ENCODE assay signal across 8 cellular contexts in genomic region chr18:21444465-21445023, GRCh38.
DNase-seq lines count a peak whose midpoint lies in the region; ATAC-seq, FAIRE-seq and TF ChIP-seq lines count a peak whose summit lies in the region.

No MANE protein-coding gene starts in this region.

- H3K27me3 ChIP-seq in endothelial cell of umbilical vein (ENCODE audit: control insufficient read depth in 2 of 2, insufficient read depth in 2 of 2, low read length in 2 of 2), result peaks cover 0 to 7% of the 10 kb centered on the region in 2 experiments

- H3K4me2 ChIP-seq in endothelial cell of umbilical vein (ENCODE audit: insufficient read depth, low read length), result no peak overlapping the region

- peak; percentile 89 for FAIRE-seq in endothelial cell of umbilical vein (lab: Jason Lieb, UNC)

- no peak overlapping the region for H3K4me3 ChIP-seq in HFF-Myc (replicated peaks; ENCODE audit: low read depth, low read length)
- no peak overlapping the region for H3K4me3 ChIP-seq in endothelial cell of umbilical vein (replicated peaks in 1 of 3; ENCODE audit: insufficient read depth in 1 of 3, low read depth in 1 of 3, low read length in 3 of 3)

- H3K79me2 ChIP-seq in endothelial cell of umbilical vein (ENCODE audit: control insufficient read depth, insufficient read depth, low read length), result no peaks in the 10 kb centered on the region

- H3K36me3 ChIP-seq in endothelial cell of umbilical vein (ENCODE audit: control insufficient read depth in 2 of 2, extremely low read depth in 1 of 2, insufficient read depth in 2 of 2, low read length in 2 of 2), result no peaks in the 10 kb centered on the region

- CTCF ChIA-PET in endothelial cell of umbilical vein (lab: Charles Lee), result interaction anchor here (1.0 to 13.0 kb wide), 5 partner anchors 13 to 250 kb away, joined by 3 to 147 read pairs (median 3); no protein-coding TSS in a partner anchor

- H3K27ac ChIP-seq in endothelial cell of umbilical vein (ENCODE audit: insufficient read depth, low read depth, low read length), result no peak overlapping the region

- BruUV-seq in endothelial cell of umbilical vein (replicated peaks; lab: Mats Ljungman, UMichigan), result no TSS peak

- H3K9me3 Mint-ChIP-seq in nephron, result no peaks in the 10 kb centered on the region

- no peaks in the 10 kb centered on the region for H3K9me1 ChIP-seq in endothelial cell of umbilical vein (replicated peaks; ENCODE audit: control insufficient read depth, extremely low read depth, insufficient read depth, low read length)

- TF ChIP-seq CTCF in HFF-Myc (IDR thresholded peaks at IDR 0.05; ENCODE audit: low read depth, low read length, missing control alignments) (peak; percentile 79), endothelial cell of umbilical vein (IDR thresholded peaks at IDR 0.05; ENCODE audit: extremely low read depth in 1 of 2, insufficient read depth in 1 of 2, low read depth in 1 of 2, low read length in 2 of 2) (peak; percentile 58 to 67), nephron (IDR thresholded peaks at IDR 0.05; ENCODE audit: unreplicated experiment in 3 of 3) (peak; percentile 73 to 84 (median 79))

- no peak overlapping the region for H2AFZ ChIP-seq in endothelial cell of umbilical vein (ENCODE audit: low read depth, low read length)

- DNase-seq in DMS 273 treated with DMSO at 0.1 percent for 48 hours (lab: John Stamatoyannopoulos, UW) (peak; percentile 7), HFF-Myc (ENCODE audit: extremely low read depth, low read depth) (no peak), OCI-M1 (lab: John Stamatoyannopoulos, UW) (peak; percentile 81), endothelial cell of umbilical vein (ENCODE audit: low read depth, low spot score) (peak; percentile 48)
- DNase-seq in activated CD4-positive, CD25-positive, alpha-beta regulatory T cell (lab: John Stamatoyannopoulos, UW), result no peak

- no peaks in the 10 kb centered on the region for H3K27me3 Mint-ChIP-seq in nephron (ENCODE audit: low read depth)

- dilution Hi-C loops in endothelial cell of umbilical vein (cut with MboI; ENCODE audit: extremely low pct_ligation_motif_present, low sequenced_read_pairs), result no loop called here

- ATAC-seq in HG02623 (IDR thresholded peaks at IDR 0.05; ENCODE audit: unreplicated experiment) (no peak), GM18505 (IDR thresholded peaks at IDR 0.05; ENCODE audit: unreplicated experiment) (no peak)

- intact Hi-C loops in endothelial cell of umbilical vein (cut with micrococcal nuclease), result loop anchor here (1.0 kb wide), 1 partner anchor 249 kb away; no protein-coding TSS in a partner anchor

- TF ChIP-seq POLR2A in endothelial cell of umbilical vein (IDR thresholded peaks at IDR 0.05; ENCODE audit: low read depth, low read length) (no peak), GM18505 (IDR thresholded peaks at IDR 0.05; ENCODE audit: borderline replicate concordance, extremely low read depth, insufficient read depth, insufficient read length) (no peak)

- no peak overlapping the region for H3K27ac Mint-ChIP-seq in nephron

- H3K36me3 Mint-ChIP-seq in nephron (ENCODE audit: low read depth), result no peaks in the 10 kb centered on the region

- H3K9me3 ChIP-seq in endothelial cell of umbilical vein (replicated peaks; ENCODE audit: control insufficient read depth, insufficient read depth, low read length), result no peaks in the 10 kb centered on the region

- H3K4me1 ChIP-seq in endothelial cell of umbilical vein (ENCODE audit: control insufficient read depth, extremely low read depth, insufficient read depth, low read length), result no peaks in the 10 kb centered on the region

- POLR2A ChIA-PET in endothelial cell of umbilical vein (lab: Charles Lee), result no interaction called here

- H3K4me1 Mint-ChIP-seq in nephron, result peaks cover 11% of the 10 kb centered on the region

- no peaks in the 10 kb centered on the region for H4K20me1 ChIP-seq in endothelial cell of umbilical vein (replicated peaks; ENCODE audit: control insufficient read depth, extremely low read depth, insufficient read depth, low read length)

- H3K9ac ChIP-seq in endothelial cell of umbilical vein (replicated peaks; ENCODE audit: extremely low read depth, insufficient read depth, low read length), result no peak overlapping the region

- no peak overlapping the region for H3K4me3 Mint-ChIP-seq in nephron

TF ChIP-seq in endothelial cell of umbilical vein, 7 proteins besides CTCF, POLR2A, EP300 and RAD21:
- no peak for TF ChIP-seq MAX (IDR thresholded peaks at IDR 0.05; ENCODE audit: insufficient read depth, insufficient read length)
- TF ChIP-seq MYC (IDR thresholded peaks at IDR 0.05; ENCODE audit: low read depth, low read length), result no peak
- no peak for TF ChIP-seq POLR2AphosphoS5 (IDR thresholded peaks at IDR 0.05; ENCODE audit: insufficient read depth, low read depth, low read length)
- TF ChIP-seq EZH2 (IDR thresholded peaks at IDR 0.05; ENCODE audit: borderline replicate concordance, low read depth, low read length, severe bottlenecking), result no peak
- TF ChIP-seq FOS (IDR thresholded peaks at IDR 0.05; ENCODE audit: borderline replicate concordance, insufficient read depth, low read length), result no peak
- no peak for TF ChIP-seq JUN (IDR thresholded peaks at IDR 0.05; ENCODE audit: borderline replicate concordance, insufficient read depth, insufficient read length, low read depth)
- TF ChIP-seq GATA2 (IDR thresholded peaks at IDR 0.05; ENCODE audit: insufficient read depth, insufficient read length, low read depth, low read length), result no peak
TF ChIP-seq in endothelial cell of umbilical vein: peak in this region for 0.

Comparison
In these comparisons a context has a peak if more than half of its experiments do, and no peak if none do; other contexts are left out.
1. DNase-seq: peak in DMS 273 treated with DMSO at 0.1 percent for 48 hours (single experiment), OCI-M1 (single experiment) and endothelial cell of umbilical vein (single experiment); none in HFF-Myc (single experiment) and activated CD4-positive, CD25-positive, alpha-beta regulatory T cell (0 of 4).
2. Peak in every context shown above with its lines, with median percentiles within 50 percentile points of each other: CTCF ChIP-seq.